ENCODE assay signal across 9 cellular contexts in genomic region chr5:179608131-179608581, GRCh38. TPM values are rescaled to one million over a fixed set of nuclear protein-coding genes. Genes with fewer than 3 reads are reported as not detected.
DNase-seq lines count a peak whose midpoint lies in the region; ATAC-seq and TF ChIP-seq lines count a peak whose summit lies in the region.
"Had no signal": no experiment of that assay in that cellular context is flagged by ENCODE, and none has a peak within 500 bp of the region (broad histone marks: within the 10 kb centered on the region; RNA-seq: fewer than 3 reads in every experiment).

No MANE protein-coding gene starts in this region.

- peaks cover 68% of the 10 kb centered on the region for H3K4me1 ChIP-seq in left ventricle myocardium inferior

- no peak overlapping the region for H3K4me3 Mint-ChIP-seq in stimulated activated naive CD8-positive, alpha-beta T cell treated with anti-CD3 and anti-CD28 coated beads, Interleukin-15, amount 100 ng/mL, for 72 hours

- no peak for TF ChIP-seq CTCF in WERI-Rb-1 (IDR thresholded peaks at IDR 0.05; ENCODE audit: low read depth, low read length)
- TF ChIP-seq CTCF in left ventricle myocardium inferior (IDR thresholded peaks at IDR 0.05; ENCODE audit: borderline replicate concordance) = no peak

- H3K4me1 Mint-ChIP-seq in stimulated activated naive CD8-positive, alpha-beta T cell treated with anti-CD3 and anti-CD28 coated beads, Interleukin-15, amount 100 ng/mL, for 72 hours = peaks cover 60% of the 10 kb centered on the region

- DNase-seq in activated CD4-positive, alpha-beta T cell treated with anti-CD3 and anti-CD28 coated beads for 48 hours = peak; percentile 34
- no peak for DNase-seq in activated CD4-positive, alpha-beta T cell treated with anti-CD3 and anti-CD28 coated beads for 1 hour
- DNase-seq in WERI-Rb-1 (peak; percentile 18), left ventricle myocardium inferior (no peak)
- peak in 1 of 2 donors; percentile 55 for DNase-seq in stimulated activated naive CD8-positive, alpha-beta T cell treated with anti-CD3 and anti-CD28 coated beads, Interleukin-15, amount 100 ng/mL, for 72 hours

- H3K27me3 Mint-ChIP-seq in stimulated activated naive CD8-positive, alpha-beta T cell treated with anti-CD3 and anti-CD28 coated beads, Interleukin-15, amount 100 ng/mL, for 72 hours = no peaks in the 10 kb centered on the region

- H3K27me3 ChIP-seq in WERI-Rb-1 (ENCODE audit: insufficient read depth, low read depth, severe bottlenecking) (no peaks in the 10 kb centered on the region), left ventricle myocardium inferior (ENCODE audit: low read depth) (no peaks in the 10 kb centered on the region)
- H3K27me3 ChIP-seq: BLaER1 treated with 17β-estradiol and CSF1 and Interleukin-3, amounts not matched to agents 10 nM and 100 nM had no signal

- intact Hi-C loops in left ventricle myocardium inferior (cut with micrococcal nuclease) = no loop called here

- H3K36me3 ChIP-seq in WERI-Rb-1 (peaks cover 28% of the 10 kb centered on the region), left ventricle myocardium inferior (peaks cover 79% of the 10 kb centered on the region)

- ATAC-seq in stimulated activated naive CD8-positive, alpha-beta T cell treated with anti-CD3 and anti-CD28 coated beads, Interleukin-15, amount 100 ng/mL, for 72 hours = peak; percentile 77
- ATAC-seq in GM18867 (IDR thresholded peaks at IDR 0.05; ENCODE audit: unreplicated experiment) (no peak), HG03196 (IDR thresholded peaks at IDR 0.05; ENCODE audit: unreplicated experiment) (no peak), HG02973 (IDR thresholded peaks at IDR 0.05; ENCODE audit: unreplicated experiment) (no peak)

- H3K9me3 Mint-ChIP-seq in stimulated activated naive CD8-positive, alpha-beta T cell treated with anti-CD3 and anti-CD28 coated beads, Interleukin-15, amount 100 ng/mL, for 72 hours = no peaks in the 10 kb centered on the region

- H3K27ac ChIP-seq in WERI-Rb-1 (peak overlapping the region; percentile 50), left ventricle myocardium inferior (replicated peaks) (peak overlapping the region; percentile 37)

- H3K27ac Mint-ChIP-seq in stimulated activated naive CD8-positive, alpha-beta T cell treated with anti-CD3 and anti-CD28 coated beads, Interleukin-15, amount 100 ng/mL, for 72 hours = peak overlapping the region in 1 of 2 donors; percentile 97

- H3K9me3 ChIP-seq in WERI-Rb-1 (ENCODE audit: severe bottlenecking) = no peaks in the 10 kb centered on the region
- H3K9me3 ChIP-seq in left ventricle myocardium inferior (replicated peaks) = no peaks in the 10 kb centered on the region
- H3K9me3 ChIP-seq: BLaER1 treated with 17β-estradiol and CSF1 and Interleukin-3, amounts not matched to agents 10 nM and 100 nM had no signal

- no peak overlapping the region for H3K4me3 ChIP-seq in WERI-Rb-1 (ENCODE audit: low read depth, low read length)
- H3K4me3 ChIP-seq in left ventricle myocardium inferior = no peak overlapping the region
- H3K4me3 ChIP-seq: BLaER1 treated with 17β-estradiol and CSF1 and Interleukin-3, amounts not matched to agents 10 nM and 100 nM had no signal

RNA-seq across cellular contexts. Expression of gene HNRNPH1, which starts 15.3 kb away (rescaled TPM):
- total RNA-seq in left ventricle myocardium inferior = 207 TPM

RNA-seq across cellular contexts. Expression of gene RUFY1, which starts 57.8 kb away (rescaled TPM):
- 21.5 TPM for total RNA-seq in left ventricle myocardium inferior

Comparison
In these comparisons a context has a peak if more than half of its experiments do, and no peak if none do; other contexts are left out.
1. DNase-seq: peak in activated CD4-positive, alpha-beta T cell treated with anti-CD3 and anti-CD28 coated beads for 48 hours (single experiment) and WERI-Rb-1 (single experiment); none in activated CD4-positive, alpha-beta T cell treated with anti-CD3 and anti-CD28 coated beads for 1 hour (single experiment) and left ventricle myocardium inferior (single experiment).